Comparison of ENCODE assay signal across 7 cellular contexts in the genomic region with DNA sequence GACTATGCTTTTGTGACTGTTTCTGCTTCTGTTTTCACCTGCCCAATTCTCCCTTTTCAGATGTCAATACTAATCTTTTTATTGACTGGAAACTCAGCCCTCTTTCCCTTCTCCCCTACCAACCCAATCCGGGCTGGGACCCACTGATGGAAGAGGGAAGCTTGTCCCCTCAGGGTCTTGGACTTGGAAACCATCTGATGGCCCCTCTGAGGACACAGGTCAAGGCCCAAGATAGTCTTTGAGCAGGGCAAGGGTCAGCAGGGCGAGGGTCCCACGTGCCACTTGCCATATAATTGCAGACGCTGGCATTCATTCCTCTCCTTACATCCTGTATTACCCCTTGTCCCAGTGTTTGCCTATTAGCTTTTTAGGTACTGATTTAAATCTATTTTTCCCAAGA.
"Had no signal": no experiment of that assay in that cellular context is flagged by ENCODE, and none has a peak within 500 bp of the region (broad histone marks: within the 10 kb centered on the region; RNA-seq: fewer than 3 reads in every experiment).

No MANE protein-coding gene starts in this region.

- ATAC-seq: GM23338, HepG2, K562 had no signal

- H3K4me3 ChIP-seq: GM23338, K562 had no signal

- H3K27ac ChIP-seq: HL-60 had no signal

- H2AFZ ChIP-seq: GM23338 had no signal

- H3K4me2 ChIP-seq: GM23338 had no signal

- H3K9me3 Mint-ChIP-seq: GM23338, H9 had no signal

- H3K4me3 Mint-ChIP-seq: GM23338, H9 had no signal

- DNase-seq: H9, HCEC 1CT, KG1 had no signal

- H3K27ac Mint-ChIP-seq: GM23338, H9 had no signal
